Comparison of ENCODE assay signal across 8 cellular contexts in genomic region chr18:73842795-73843394, GRCh38.
DNase-seq lines count a peak whose midpoint lies in the region; ATAC-seq, FAIRE-seq and TF ChIP-seq lines count a peak whose summit lies in the region.

No MANE protein-coding gene starts in this region.

- no peaks in the 10 kb centered on the region for H3K4me1 ChIP-seq in BE2C
- peaks cover 0 to 5% (median 0%) of the 10 kb centered on the region in 3 donors for H3K4me1 ChIP-seq in pancreas

- H3K4me3 Mint-ChIP-seq in activated T-cell treated with anti-CD3 and anti-CD28 coated beads, Interleukin-2, amount 50 U/mL, for 24 hours: peak overlapping the region; percentile 46

- intact Hi-C loops in pancreas (cut with DNase I): loop anchor here in 1 of 3 donors (5.0 kb wide), 1 partner anchor 1081 kb away; no protein-coding TSS in a partner anchor

- H3K27me3 ChIP-seq in BE2C: no peaks in the 10 kb centered on the region
- no peaks in the 10 kb centered on the region for H3K27me3 ChIP-seq in pancreas

- no peak overlapping the region for H3K4me3 ChIP-seq in BE2C (ENCODE audit: low read depth, low read length)
- no peak overlapping the region for H3K4me3 ChIP-seq in pancreas

- ATAC-seq in GM18858 (IDR thresholded peaks at IDR 0.05; ENCODE audit: unreplicated experiment): peak; percentile 84
- ATAC-seq in HG03045 (IDR thresholded peaks at IDR 0.05; ENCODE audit: unreplicated experiment): peak; percentile 72
- peak in 3 of 4 donors; percentile 80 to 88 (median 86) for ATAC-seq in pancreas

- WGBS in pancreas, 2 donors: 2% methylated on average over 10 of the region's 10 CpGs

- TF ChIP-seq CTCF in BE2C (IDR thresholded peaks at IDR 0.05; ENCODE audit: low read depth, low read length): peak; percentile 88
- TF ChIP-seq CTCF in pancreas (IDR thresholded peaks at IDR 0.05): peak; percentile 66 to 94 (median 86)

- peaks cover 6% of the 10 kb centered on the region for H3K4me1 Mint-ChIP-seq in activated T-cell treated with anti-CD3 and anti-CD28 coated beads, Interleukin-2, amount 50 U/mL, for 24 hours (ENCODE audit: low read depth)

- no peak overlapping the region for H3K27ac Mint-ChIP-seq in activated T-cell treated with anti-CD3 and anti-CD28 coated beads, Interleukin-2, amount 50 U/mL, for 24 hours

- no peak for FAIRE-seq in pancreas (lab: Jason Lieb, UNC)

- H3K9me3 Mint-ChIP-seq in activated T-cell treated with anti-CD3 and anti-CD28 coated beads, Interleukin-2, amount 50 U/mL, for 24 hours: no peaks in the 10 kb centered on the region

- H3K36me3 Mint-ChIP-seq in activated T-cell treated with anti-CD3 and anti-CD28 coated beads, Interleukin-2, amount 50 U/mL, for 24 hours (ENCODE audit: low read depth): no peaks in the 10 kb centered on the region

- peak; percentile 22 for DNase-seq in BE2C
- DNase-seq in NCI-H510A treated with DMSO at 0.1 percent for 48 hours (lab: John Stamatoyannopoulos, UW): peak; percentile 82
- DNase-seq in activated T-cell treated with anti-CD3 and anti-CD28 coated beads, Interleukin-2, amount 50 U/mL, for 24 hours: peak; percentile 44
- peak; percentile 35 for DNase-seq in fibroblast of the conjunctiva (ENCODE audit: low read depth)
- peak in 4 of 6 donors; percentile 19 to 67 (median 44) for DNase-seq in pancreas
- DNase-seq in 8988T: no peak

- H3K27me3 Mint-ChIP-seq in activated T-cell treated with anti-CD3 and anti-CD28 coated beads, Interleukin-2, amount 50 U/mL, for 24 hours: no peaks in the 10 kb centered on the region

- H3K36me3 ChIP-seq in BE2C: no peaks in the 10 kb centered on the region
- H3K36me3 ChIP-seq in pancreas: no peaks in the 10 kb centered on the region

- H3K9me3 ChIP-seq in BE2C (no peaks in the 10 kb centered on the region), pancreas (no peaks in the 10 kb centered on the region)

- no peak overlapping the region for H3K27ac ChIP-seq in pancreas
